ENCODE assay signal across 8 cellular contexts in genomic region chr20:3811421-3812258, GRCh38. TPM values are rescaled to one million over a fixed set of nuclear protein-coding genes. Genes with fewer than 3 reads are reported as not detected.
DNase-seq lines count a peak whose midpoint lies in the region; ATAC-seq and TF ChIP-seq lines count a peak whose summit lies in the region.

No MANE protein-coding gene starts in this region.

- no peak overlapping the region for H4K91ac ChIP-seq in neuronal stem cell (ENCODE audit: low read depth, low read length, poor library complexity)

- H3K23ac ChIP-seq in neuronal stem cell (ENCODE audit: low read depth, low read length, poor library complexity): no peak overlapping the region

- peaks cover 80% of the 10 kb centered on the region for H3K4me1 Mint-ChIP-seq in stimulated activated naive CD8-positive, alpha-beta T cell treated with anti-CD3 and anti-CD28 coated beads, Interleukin-15, amount 100 ng/mL, for 72 hours

- H4K8ac ChIP-seq in neuronal stem cell (ENCODE audit: low read depth, low read length): no peak overlapping the region

- peaks cover 7 to 11% of the 10 kb centered on the region in 2 donors for H3K4me1 ChIP-seq in neuronal stem cell (ENCODE audit: control insufficient read depth in 2 of 2, insufficient read depth in 1 of 2, low read depth in 1 of 2, low read length in 2 of 2)

- H3K9me3 ChIP-seq in neuronal stem cell (replicated peaks in 1 of 2; ENCODE audit: control insufficient read depth in 2 of 2, insufficient read depth in 1 of 2, low read depth in 1 of 2, low read length in 2 of 2): no peaks in the 10 kb centered on the region

- H2AFZ ChIP-seq in neuronal stem cell (ENCODE audit: low read length): peak overlapping the region; percentile 84

- H3K18ac ChIP-seq in neuronal stem cell (ENCODE audit: low read length): peak overlapping the region; percentile 51

- DNase-seq in BJ (ENCODE audit: low read depth) (peak; percentile 93), HuH-7.5 (ENCODE audit: low spot score) (peak; percentile 77), SHP77 (lab: John Stamatoyannopoulos, UW) (peak; percentile 77 to 93), fibroblast of mammary gland (ENCODE audit: low read depth) (peak; percentile 100), neuronal stem cell (ENCODE audit: low spot score) (no peak)
- peak; percentile 97 for DNase-seq in activated effector memory CD4-positive, alpha-beta T cell treated with Interleukin-2 at 50 U/mL for 16 hours
- peak; percentile 88 to 91 for DNase-seq in stimulated activated naive CD8-positive, alpha-beta T cell treated with anti-CD3 and anti-CD28 coated beads, Interleukin-15, amount 100 ng/mL, for 72 hours

- H3K27me3 ChIP-seq in BJ (ENCODE audit: control insufficient read depth, insufficient read depth, low read length) (no peaks in the 10 kb centered on the region), neuronal stem cell (ENCODE audit: control insufficient read depth in 3 of 3, insufficient read depth in 3 of 3, low read depth in 1 of 3, low read length in 3 of 3) (no peaks in the 10 kb centered on the region)

- H3K9ac ChIP-seq in neuronal stem cell (ENCODE audit: low read depth, low read length, poor library complexity): peak overlapping the region; percentile 51

- H3K4me3 Mint-ChIP-seq in stimulated activated naive CD8-positive, alpha-beta T cell treated with anti-CD3 and anti-CD28 coated beads, Interleukin-15, amount 100 ng/mL, for 72 hours: peak overlapping the region; percentile 81 to 83

- H3K9me3 Mint-ChIP-seq in stimulated activated naive CD8-positive, alpha-beta T cell treated with anti-CD3 and anti-CD28 coated beads, Interleukin-15, amount 100 ng/mL, for 72 hours: no peaks in the 10 kb centered on the region

- peak overlapping the region; percentile 92 to 95 for H3K27ac Mint-ChIP-seq in stimulated activated naive CD8-positive, alpha-beta T cell treated with anti-CD3 and anti-CD28 coated beads, Interleukin-15, amount 100 ng/mL, for 72 hours

- no peak overlapping the region for H3K4me2 ChIP-seq in neuronal stem cell (ENCODE audit: insufficient read depth, low read length, poor library complexity, severe bottlenecking)

- H3K27me3 Mint-ChIP-seq in stimulated activated naive CD8-positive, alpha-beta T cell treated with anti-CD3 and anti-CD28 coated beads, Interleukin-15, amount 100 ng/mL, for 72 hours: no peaks in the 10 kb centered on the region

- no peaks in the 10 kb centered on the region for H3K79me1 ChIP-seq in neuronal stem cell (ENCODE audit: low read depth, low read length)

- CTCF ChIA-PET in BJ (lab: Yijun Ruan, JAX): interaction anchor here (0.6 to 11.8 kb wide), 5 partner anchors 16 to 135 kb away, joined by 3 to 248 read pairs (median 3); partner anchors contain the start of genes CDC25B, CENPB and SPEF1

- WGBS in neuronal stem cell (ENCODE audit: extremely low coverage in 2 of 2, insufficient read length in 2 of 2, insufficient replicate concordance in 1 of 2), 2 donors: no CpG with 5 or more reads among the region's 20 CpGs

- peak; percentile 89 for ATAC-seq in stimulated activated naive CD8-positive, alpha-beta T cell treated with anti-CD3 and anti-CD28 coated beads, Interleukin-15, amount 100 ng/mL, for 72 hours
- no peak for ATAC-seq in GM19397 (IDR thresholded peaks at IDR 0.05; ENCODE audit: unreplicated experiment)

- no peaks in the 10 kb centered on the region for H3K36me3 ChIP-seq in BJ (ENCODE audit: control insufficient read depth, insufficient read depth, low read length)
- H3K36me3 ChIP-seq in neuronal stem cell (replicated peaks in 1 of 2; ENCODE audit: control insufficient read depth in 2 of 2, insufficient read depth in 2 of 2, low read length in 2 of 2): no peaks in the 10 kb centered on the region

- no peak overlapping the region for H2BK12ac ChIP-seq in neuronal stem cell (ENCODE audit: low read length)

- H3K4ac ChIP-seq in neuronal stem cell (ENCODE audit: low read length): no peak overlapping the region

- peak overlapping the region; percentile 30 for H3K4me3 ChIP-seq in BJ (ENCODE audit: low read depth, low read length)
- H3K4me3 ChIP-seq in fibroblast of mammary gland (ENCODE audit: control insufficient read depth, low read depth, low read length): peak overlapping the region; percentile 37
- H3K4me3 ChIP-seq in neuronal stem cell (ENCODE audit: low read length in 2 of 2): peak overlapping the region in 1 of 2 donors; percentile 5

- H3K14ac ChIP-seq in neuronal stem cell (ENCODE audit: low read length): no peak overlapping the region

- H2BK5ac ChIP-seq in neuronal stem cell (ENCODE audit: low read length): no peak overlapping the region

- POLR2A ChIA-PET in BJ (lab: Charles Lee): no interaction called here

- no peak overlapping the region for H2AK5ac ChIP-seq in neuronal stem cell (ENCODE audit: low read depth, low read length)

- no peak overlapping the region for H2BK120ac ChIP-seq in neuronal stem cell (ENCODE audit: low read depth, low read length)

- peak overlapping the region; percentile 69 for H2BK15ac ChIP-seq in neuronal stem cell (ENCODE audit: low read length)

- TF ChIP-seq CTCF in BJ (IDR thresholded peaks at IDR 0.05; ENCODE audit: insufficient read depth, low read depth, low read length) (no peak), fibroblast of mammary gland (conservative IDR thresholded peaks at IDR 0.05; ENCODE audit: control insufficient read depth, insufficient read depth, low read depth, low read length) (no peak)

- no peak overlapping the region for H3K27ac ChIP-seq in neuronal stem cell (replicated peaks; ENCODE audit: low read length)

RNA-seq across cellular contexts. Expression of gene AP5S1, which starts 8.7 kb away (rescaled TPM):
- polyA plus RNA-seq in BJ (2011; rRNA removed): 7.5 and 12.2 TPM in 2 replicates
- polyA minus RNA-seq in BJ (2011; rRNA and poly(A)+ RNA removed): 11.4 and 11.7 TPM in 2 replicates
- polyA plus RNA-seq in neuronal stem cell (2013, experiment 1 of 2): 1.3 TPM
- polyA plus RNA-seq in neuronal stem cell (2013, experiment 2 of 2): 1.3 TPM

RNA-seq across cellular contexts. Expression of gene CDC25B, which starts 15.5 kb away (rescaled TPM):
- 41.8 and 68.1 TPM in 2 replicates for polyA plus RNA-seq in BJ (2011; rRNA removed)
- 28.0 and 36.5 TPM in 2 replicates for polyA minus RNA-seq in BJ (2011; rRNA and poly(A)+ RNA removed)
- 31.6 TPM for polyA plus RNA-seq in neuronal stem cell (2013, experiment 1 of 2)
- polyA plus RNA-seq in neuronal stem cell (2013, experiment 2 of 2): 31.4 TPM

RNA-seq across cellular contexts. Expression of gene CENPB, which starts 25.1 kb away (rescaled TPM):
- polyA plus RNA-seq in BJ (2011; rRNA removed): 31.0 and 47.5 TPM in 2 replicates
- 33.9 and 42.5 TPM in 2 replicates for polyA minus RNA-seq in BJ (2011; rRNA and poly(A)+ RNA removed)
- polyA plus RNA-seq in neuronal stem cell (2013, experiment 1 of 2): 21.7 TPM
- polyA plus RNA-seq in neuronal stem cell (2013, experiment 2 of 2): 21.0 TPM

RNA-seq across cellular contexts. Expression of gene SPEF1, which starts 30.4 kb away (rescaled TPM):
- 0.07 and 0.17 TPM in 2 replicates for polyA plus RNA-seq in BJ (2011; rRNA removed)
- polyA minus RNA-seq in BJ (2011; rRNA and poly(A)+ RNA removed): not detected in 2 replicates
- polyA plus RNA-seq in neuronal stem cell (2013, experiment 1 of 2): 0.13 TPM
- 0.21 TPM for polyA plus RNA-seq in neuronal stem cell (2013, experiment 2 of 2)

RNA-seq across cellular contexts. Expression of gene MAVS, which starts 35.0 kb away (rescaled TPM):
- polyA plus RNA-seq in BJ (2011; rRNA removed): 14.8 and 17.4 TPM in 2 replicates
- 31.2 and 32.9 TPM in 2 replicates for polyA minus RNA-seq in BJ (2011; rRNA and poly(A)+ RNA removed)
- 11.2 TPM for polyA plus RNA-seq in neuronal stem cell (2013, experiment 1 of 2)
- polyA plus RNA-seq in neuronal stem cell (2013, experiment 2 of 2): 11.6 TPM
